In genomic region chr2:109382946-109383345, GRCh38 we compare ENCODE assay signal across 7 cellular contexts.
A peak's percentile ranks its signal among the peaks of the same experiment; 100 is the strongest.
DNase-seq lines count a peak whose midpoint lies in the region; ATAC-seq and TF ChIP-seq lines count a peak whose summit lies in the region.

No MANE protein-coding gene starts in this region.

- no peak overlapping the region for H3K27ac ChIP-seq in HEK293 (ENCODE audit: extremely low read depth, low read depth, low read length)
- H3K27ac ChIP-seq in RWPE1 = peak overlapping the region; percentile 43
- peak overlapping the region; percentile 11 for H3K27ac ChIP-seq in stomach smooth muscle (ENCODE audit: low read length)

- TF ChIP-seq CTCF in HEK293 (tag by site-specific recombination; IDR thresholded peaks at IDR 0.05) (no peak), RWPE1 (conservative IDR thresholded peaks at IDR 0.05; ENCODE audit: low read depth) (no peak)

- H3K36me3 ChIP-seq in HEK293 (ENCODE audit: control insufficient read depth in 2 of 2, insufficient read depth in 1 of 2, low read length in 2 of 2) (no peaks in the 10 kb centered on the region), stomach smooth muscle (ENCODE audit: control insufficient read depth in 2 of 2, insufficient read depth in 2 of 2, low read length in 2 of 2) (no peaks in the 10 kb centered on the region)

- H3K9ac ChIP-seq in stomach smooth muscle (ENCODE audit: low read length in 2 of 2) = no peak overlapping the region

- H3K27me3 ChIP-seq in stomach smooth muscle (ENCODE audit: control insufficient read depth in 1 of 2, insufficient read depth in 2 of 2, low read length in 2 of 2) = no peaks in the 10 kb centered on the region

- peak; percentile 20 for DNase-seq in RWPE1 (ENCODE audit: low spot score)
- peak; percentile 78 for DNase-seq in left cardiac atrium
- no peak for DNase-seq in NCI-H226
- no peak for DNase-seq in stimulated activated naive CD8-positive, alpha-beta T cell treated with anti-CD3 and anti-CD28 coated beads, Interleukin-15, Interleukin-2, amounts not matched to agents 100 U/mL and 50 U/mL, for 24 hours
- DNase-seq in HPDE6-E6E7 (ENCODE audit: extremely low spot score) = no peak

- CTCF ChIA-PET in HEK293 (lab: Yijun Ruan, JAX) (interaction anchor here (0.6 kb wide), 1 partner anchor 9 kb away, joined by 3 read pairs; no protein-coding TSS in a partner anchor), RWPE1 (lab: Yijun Ruan, JAX) (interaction anchor here (0.5 to 0.9 kb wide), 3 partner anchors 76 to 127 kb away, joined by 3 read pairs; no protein-coding TSS in a partner anchor)

- H3K4me3 ChIP-seq in HEK293 (ENCODE audit: low read depth, low read length) (no peak overlapping the region), stomach smooth muscle (ENCODE audit: low read length in 2 of 2) (no peak overlapping the region)

- H3K9me3 ChIP-seq in HEK293 (ENCODE audit: control insufficient read depth, insufficient read depth, low read depth, low read length) (no peaks in the 10 kb centered on the region), stomach smooth muscle (ENCODE audit: control insufficient read depth in 2 of 2, low read length in 2 of 2) (no peaks in the 10 kb centered on the region)

- H3K4me1 ChIP-seq in HEK293 (ENCODE audit: control insufficient read depth, insufficient read depth, low read length) = no peaks in the 10 kb centered on the region; the same call in 1 of the 2 replicates
- peaks cover 16% of the 10 kb centered on the region for H3K4me1 ChIP-seq in stomach smooth muscle (ENCODE audit: control insufficient read depth, insufficient read depth, low read length)

- ATAC-seq in left cardiac atrium = peak; percentile 91 to 97
- ATAC-seq in stimulated activated naive CD8-positive, alpha-beta T cell treated with anti-CD3 and anti-CD28 coated beads, Interleukin-15, Interleukin-2, amounts not matched to agents 100 U/mL and 50 U/mL, for 24 hours = no peak

- intact Hi-C loops in left cardiac atrium (cut with DNase I) = loop anchor here in 1 of 2 donors (10.0 kb wide), 2 partner anchors 48 to 122 kb away; no protein-coding TSS in a partner anchor

- POLR2A ChIA-PET in HEK293 (lab: Yijun Ruan, JAX) = no interaction called here
- POLR2A ChIA-PET in RWPE1 (lab: Yijun Ruan, JAX; ENCODE audit: low non-redundant PET) = no interaction called here

TF ChIP-seq in HEK293, 187 proteins besides CTCF, POLR2A, EP300 and RAD21:
- TF ChIP-seq ZNF521 (tag by site-specific recombination; IDR thresholded peaks at IDR 0.05) (no peak), ZSCAN18 (tag by site-specific recombination; IDR thresholded peaks at IDR 0.05) (no peak), PRDM10 (tag by site-specific recombination; IDR thresholded peaks at IDR 0.05) (peak; percentile 49; the same call in 1 of the 2 replicates), ZNF660 (tag by site-specific recombination; IDR thresholded peaks at IDR 0.05) (0 out of 2 replicates have a peak, but pooled peaks have one; percentile 40)

Comparison
In these comparisons a context has a peak if more than half of its experiments do, and no peak if none do; other contexts are left out.
1. DNase-seq: peak in RWPE1 (single experiment) and left cardiac atrium (single experiment); none in NCI-H226 (single experiment), stimulated activated naive CD8-positive, alpha-beta T cell treated with anti-CD3 and anti-CD28 coated beads, Interleukin-15, Interleukin-2, amounts not matched to agents 100 U/mL and 50 U/mL, for 24 hours (single experiment) and HPDE6-E6E7 (single experiment).